In genomic region chr16:24174504-24174903, GRCh38 we compare ENCODE assay signal across 26 cellular contexts.
"Had no signal": no experiment of that assay in that cellular context is flagged by ENCODE, and none has a peak within 500 bp of the region (broad histone marks: within the 10 kb centered on the region; RNA-seq: fewer than 3 reads in every experiment).

No MANE protein-coding gene starts in this region.

- H3K27ac ChIP-seq: epithelial cell of prostate, foreskin keratinocyte, gastroesophageal sphincter, heart right ventricle, lower lobe of right lung, neutrophil, parathyroid adenoma, prostate gland, thyroid gland, vagina had no signal

- ATAC-seq: foreskin keratinocyte; gastroesophageal sphincter; heart right ventricle; left ventricle myocardium superior; lower lobe of right lung; mucosa of descending colon; natural killer cell treated with Interleukin-12 subunit alpha and Interleukin-12 subunit beta and Interleukin-15 and Interleukin-18, amount 100 ng/mL, for 72 hours; right cardiac atrium; stimulated activated naive CD8-positive, alpha-beta T cell treated with anti-CD3 and anti-CD28 coated beads, Interleukin-15, amount 100 ng/mL, for 72 hours had no signal

- DNase-seq: effector CD8-positive, alpha-beta T cell; endodermal cell; heart right ventricle; hippocampal formation; islet precursor cell; kidney glomerular epithelial cell; left ventricle myocardium superior; lower lobe of right lung; mucosa of descending colon; naive B cell; right cardiac atrium; small intestine; stimulated activated CD4-positive, alpha-beta T cell treated with anti-CD3 and anti-CD28 coated beads, Interleukin-15, amount 100 ng/mL, for 24 hours; stimulated activated CD4-positive, alpha-beta T cell treated with anti-CD3 and anti-CD28 coated beads, Interleukin-2, amount 100 ng/mL, for 48 hours; stimulated activated naive CD4-positive, alpha-beta T cell; stimulated activated naive CD8-positive, alpha-beta T cell treated with anti-CD3 and anti-CD28 coated beads, Interleukin-15, amount 100 ng/mL, for 72 hours; thyroid gland; trophoblast cell had no signal
